Comparison of ENCODE assay signal across 25 cellular contexts in genomic region chr10:84660340-84661159, GRCh38.
DNase-seq lines count a peak whose midpoint lies in the region; ATAC-seq and TF ChIP-seq lines count a peak whose summit lies in the region.
"Had no signal": no experiment of that assay in that cellular context is flagged by ENCODE, and none has a peak within 500 bp of the region (broad histone marks: within the 10 kb centered on the region; RNA-seq: fewer than 3 reads in every experiment).

No MANE protein-coding gene starts in this region.

- H4K20me1 ChIP-seq in OCI-LY7 (ENCODE audit: insufficient read depth, low read length) = no peaks in the 10 kb centered on the region
- H4K20me1 ChIP-seq in neural cell (ENCODE audit: insufficient read depth) = no peaks in the 10 kb centered on the region

- no peak overlapping the region for H3K4me3 Mint-ChIP-seq in activated CD8-positive, alpha-beta T cell treated with anti-CD3 and anti-CD28 coated beads, Interleukin-2, amount 10 ng/mL, durations not matched to agents 7 days and 5 days
- no peak overlapping the region for H3K4me3 Mint-ChIP-seq in activated CD8-positive, alpha-beta T cell treated with anti-CD3 and anti-CD28 coated beads for 36 hours
- no peak overlapping the region for H3K4me3 Mint-ChIP-seq in T-helper 17 cell
- H3K4me3 Mint-ChIP-seq: CD14-positive monocyte; CD8-positive, alpha-beta memory T cell; IgD-negative memory B cell had no signal

- H3K79me2 ChIP-seq in OCI-LY7 (ENCODE audit: insufficient read depth, low read depth, low read length) (no peaks in the 10 kb centered on the region), neural cell (replicated peaks; ENCODE audit: insufficient read depth, low read length) (no peaks in the 10 kb centered on the region)

- no peak for TF ChIP-seq CTCF in activated CD8-positive, alpha-beta T cell treated with anti-CD3 and anti-CD28 coated beads for 36 hours (IDR thresholded peaks at IDR 0.05)
- no peak for TF ChIP-seq CTCF in OCI-LY7 (conservative IDR thresholded peaks at IDR 0.05; ENCODE audit: low read length)
- no peak for TF ChIP-seq CTCF in neural cell (IDR thresholded peaks at IDR 0.05; ENCODE audit: poor library complexity, severe bottlenecking)
- TF ChIP-seq CTCF in mucosa of descending colon (IDR thresholded peaks at IDR 0.05) = no peak

- POLR2A ChIA-PET in activated CD8-positive, alpha-beta T cell treated with anti-CD3 and anti-CD28 coated beads, Interleukin-2, amount 10 ng/mL, durations not matched to agents 7 days and 5 days (lab: Charles Lee) = no interaction called here
- POLR2A ChIA-PET in activated CD8-positive, alpha-beta T cell treated with anti-CD3 and anti-CD28 coated beads for 36 hours (lab: Charles Lee) = no interaction called here
- POLR2A ChIA-PET in OCI-LY7 (lab: Charles Lee) = interaction anchor here (1.5 kb wide), 1 partner anchor 49 kb away, joined by 4 read pairs; no protein-coding TSS in a partner anchor

- no peak overlapping the region for H3K9ac ChIP-seq in neural cell (ENCODE audit: low read length)

- H3K27me3 ChIP-seq in neural cell (ENCODE audit: insufficient read depth, low read depth, low read length) = no peaks in the 10 kb centered on the region
- H3K27me3 ChIP-seq: BE2C had no signal

- H3K9me3 ChIP-seq in OCI-LY7 (ENCODE audit: low read length) (no peaks in the 10 kb centered on the region), neural cell (ENCODE audit: low read length) (no peaks in the 10 kb centered on the region), mucosa of descending colon (no peaks in the 10 kb centered on the region), T-helper 17 cell (ENCODE audit: control insufficient read depth, low read length, poor library complexity, severe bottlenecking) (no peaks in the 10 kb centered on the region)
- H3K9me3 ChIP-seq: BE2C had no signal

- H3K4me1 ChIP-seq in OCI-LY7 (ENCODE audit: insufficient read depth, low read length, poor library complexity, severe bottlenecking) (peaks cover under 1% of the 10 kb centered on the region), mucosa of descending colon (ENCODE audit: low read depth) (no peaks in the 10 kb centered on the region)
- H3K4me1 ChIP-seq: BE2C had no signal

- H3K27me3 Mint-ChIP-seq in activated CD8-positive, alpha-beta T cell treated with anti-CD3 and anti-CD28 coated beads, Interleukin-2, amount 10 ng/mL, durations not matched to agents 7 days and 5 days (ENCODE audit: low read depth) = no peaks in the 10 kb centered on the region
- peaks cover 8% of the 10 kb centered on the region for H3K27me3 Mint-ChIP-seq in activated CD8-positive, alpha-beta T cell treated with anti-CD3 and anti-CD28 coated beads for 36 hours
- peaks cover 25% of the 10 kb centered on the region for H3K27me3 Mint-ChIP-seq in T-helper 17 cell

- no peak for TF ChIP-seq EP300 in neural cell (conservative IDR thresholded peaks at IDR 0.05; ENCODE audit: poor library complexity, severe bottlenecking)

- no peak overlapping the region for H3K4me2 ChIP-seq in OCI-LY7 (ENCODE audit: low read length)
- no peak overlapping the region for H3K4me2 ChIP-seq in neural cell (ENCODE audit: low read length)

- H3K9me2 ChIP-seq in OCI-LY7 (ENCODE audit: insufficient read depth, low read length) = no peaks in the 10 kb centered on the region
- no peaks in the 10 kb centered on the region for H3K9me2 ChIP-seq in neural cell (ENCODE audit: insufficient read depth, low read length)

- H3K27ac ChIP-seq in OCI-LY7 (ENCODE audit: low read depth, low read length, poor library complexity, severe bottlenecking) (no peak overlapping the region), neural cell (ENCODE audit: low read length) (peak overlapping the region; percentile 27)
- H3K27ac ChIP-seq: HL-60 had no signal

- H3K36me3 ChIP-seq in OCI-LY7 (ENCODE audit: insufficient read depth, low read length) (no peaks in the 10 kb centered on the region), neural cell (ENCODE audit: insufficient read depth, low read length) (no peaks in the 10 kb centered on the region), mucosa of descending colon (ENCODE audit: low read depth) (no peaks in the 10 kb centered on the region)
- H3K36me3 ChIP-seq: BE2C had no signal

- H3K27ac Mint-ChIP-seq in activated CD8-positive, alpha-beta T cell treated with anti-CD3 and anti-CD28 coated beads, Interleukin-2, amount 10 ng/mL, durations not matched to agents 7 days and 5 days = no peak overlapping the region
- H3K27ac Mint-ChIP-seq in activated CD8-positive, alpha-beta T cell treated with anti-CD3 and anti-CD28 coated beads for 36 hours = no peak overlapping the region
- no peak overlapping the region for H3K27ac Mint-ChIP-seq in T-helper 17 cell
- H3K27ac Mint-ChIP-seq: CD14-positive monocyte; CD8-positive, alpha-beta memory T cell; IgD-negative memory B cell had no signal

- CTCF ChIA-PET in activated CD8-positive, alpha-beta T cell treated with anti-CD3 and anti-CD28 coated beads, Interleukin-2, amount 10 ng/mL, durations not matched to agents 7 days and 5 days (lab: Charles Lee) = no interaction called here
- CTCF ChIA-PET in activated CD8-positive, alpha-beta T cell treated with anti-CD3 and anti-CD28 coated beads for 36 hours (lab: Charles Lee) = no interaction called here
- CTCF ChIA-PET in OCI-LY7 (lab: Charles Lee; ENCODE audit: unreplicated experiment) = no interaction called here

- no peak overlapping the region for H3K4me3 ChIP-seq in OCI-LY7 (ENCODE audit: low read depth, low read length, poor library complexity, severe bottlenecking)
- H3K4me3 ChIP-seq in neural cell (ENCODE audit: low read length) = no peak overlapping the region
- no peak overlapping the region for H3K4me3 ChIP-seq in mucosa of descending colon

- no peaks in the 10 kb centered on the region for H3F3A ChIP-seq in neural cell (ENCODE audit: insufficient read depth, low read length, poor library complexity, severe bottlenecking)

- peaks cover 7% of the 10 kb centered on the region for H3K4me1 Mint-ChIP-seq in activated CD8-positive, alpha-beta T cell treated with anti-CD3 and anti-CD28 coated beads, Interleukin-2, amount 10 ng/mL, durations not matched to agents 7 days and 5 days (ENCODE audit: low read depth)
- H3K4me1 Mint-ChIP-seq in activated CD8-positive, alpha-beta T cell treated with anti-CD3 and anti-CD28 coated beads for 36 hours (ENCODE audit: low read depth) = no peaks in the 10 kb centered on the region
- H3K4me1 Mint-ChIP-seq in T-helper 17 cell = peaks cover 2% of the 10 kb centered on the region
- H3K4me1 Mint-ChIP-seq: CD14-positive monocyte; CD8-positive, alpha-beta memory T cell; IgD-negative memory B cell had no signal

- intact Hi-C loops in activated CD8-positive, alpha-beta T cell treated with anti-CD3 and anti-CD28 coated beads for 36 hours (cut with micrococcal nuclease) = no loop called here
- intact Hi-C loops in OCI-LY7 (cut with micrococcal nuclease; ENCODE audit: unreplicated experiment) = no loop called here
- intact Hi-C loops in mucosa of descending colon (cut with DNase I, micrococcal nuclease) = no loop called here

- H2AFZ ChIP-seq in OCI-LY7 (ENCODE audit: low read length) (peak overlapping the region; percentile 27; the same call in 1 of the 2 replicates), neural cell (ENCODE audit: low read depth, low read length) (no peak overlapping the region)

- no peak for DNase-seq in activated CD8-positive, alpha-beta T cell treated with anti-CD3 and anti-CD28 coated beads, Interleukin-2, amount 10 ng/mL, durations not matched to agents 7 days and 5 days
- no peak for DNase-seq in activated CD8-positive, alpha-beta T cell treated with anti-CD3 and anti-CD28 coated beads for 36 hours
- DNase-seq in OCI-LY7 (ENCODE audit: low spot score) = peak; percentile 6
- no peak for DNase-seq in mucosa of descending colon
- no peak for DNase-seq in T-helper 17 cell
- DNase-seq: 8988T; ACHN; BE2C; CD8-positive, alpha-beta memory T cell; DMS 273 treated with DMSO at 0.1 percent for 48 hours; Karpas-422; NCI-H1092 treated with DMSO at 0.1 percent for 48 hours; NCI-H1436; NCI-H187 treated with DMSO at 0.1 percent for 48 hours; NCI-H446; NCI-H524 treated with DMSO at 0.1 percent for 48 hours; NCI-H774; NK-92 treated with Interleukin-12 subunit alpha and Interleukin-12 subunit beta, amount 100 ng/mL, for 24 hours; Right ventricle myocardium superior; RPMI8226 had no signal

- no TSS peak for BruUV-seq in OCI-LY7 (replicated peaks; lab: Mats Ljungman, UMichigan)

- ATAC-seq in activated CD8-positive, alpha-beta T cell treated with anti-CD3 and anti-CD28 coated beads, Interleukin-2, amount 10 ng/mL, durations not matched to agents 7 days and 5 days = peak; percentile 42
- ATAC-seq in activated CD8-positive, alpha-beta T cell treated with anti-CD3 and anti-CD28 coated beads for 36 hours = no peak
- no peak for ATAC-seq in mucosa of descending colon
- no peak for ATAC-seq in T-helper 17 cell
- no peak for ATAC-seq in GM18520 (IDR thresholded peaks at IDR 0.05; ENCODE audit: unreplicated experiment)

- H3K36me3 Mint-ChIP-seq in activated CD8-positive, alpha-beta T cell treated with anti-CD3 and anti-CD28 coated beads, Interleukin-2, amount 10 ng/mL, durations not matched to agents 7 days and 5 days (ENCODE audit: low read depth) = no peaks in the 10 kb centered on the region
- no peaks in the 10 kb centered on the region for H3K36me3 Mint-ChIP-seq in activated CD8-positive, alpha-beta T cell treated with anti-CD3 and anti-CD28 coated beads for 36 hours (ENCODE audit: low read depth)
- H3K36me3 Mint-ChIP-seq in T-helper 17 cell (ENCODE audit: low read depth) = no peaks in the 10 kb centered on the region
- H3K36me3 Mint-ChIP-seq: CD14-positive monocyte; CD8-positive, alpha-beta memory T cell; IgD-negative memory B cell had no signal

- TF ChIP-seq RAD21 in neural cell (conservative IDR thresholded peaks at IDR 0.05) = no peak

- no peaks in the 10 kb centered on the region for H3K9me3 Mint-ChIP-seq in activated CD8-positive, alpha-beta T cell treated with anti-CD3 and anti-CD28 coated beads, Interleukin-2, amount 10 ng/mL, durations not matched to agents 7 days and 5 days (ENCODE audit: insufficient read depth)
- no peaks in the 10 kb centered on the region for H3K9me3 Mint-ChIP-seq in activated CD8-positive, alpha-beta T cell treated with anti-CD3 and anti-CD28 coated beads for 36 hours
- H3K9me3 Mint-ChIP-seq: CD8-positive, alpha-beta memory T cell had no signal
